ENCODE assay signal across 8 cellular contexts in genomic region chr5:102755691-102756371, GRCh38. TPM values are rescaled to one million over a fixed set of nuclear protein-coding genes. Genes with fewer than 3 reads are reported as not detected.
DNase-seq lines count a peak whose midpoint lies in the region; ATAC-seq and TF ChIP-seq lines count a peak whose summit lies in the region.

No MANE protein-coding gene starts in this region.

- H3K4me3 ChIP-seq in mucosa of stomach (ENCODE audit: low read length), result peak overlapping the region; percentile 93

- peaks cover 14% of the 10 kb centered on the region for H3K4me1 Mint-ChIP-seq in endothelial cell (ENCODE audit: unreplicated experiment)

- TF ChIP-seq CTCF in endothelial cell (IDR thresholded peaks at IDR 0.05; ENCODE audit: unreplicated experiment), result no peak

- peak in 8 of 14 donors; percentile 15 to 59 (median 38) for DNase-seq in C1 segment of cervical spinal cord (lab: John Stamatoyannopoulos, UW)
- peak; percentile 45 for DNase-seq in NCI-H82 treated with DMSO at 0.1 percent for 48 hours (lab: John Stamatoyannopoulos, UW; ENCODE audit: unreplicated experiment)
- peak; percentile 45 to 53 for DNase-seq in activated CD8-positive, alpha-beta memory T cell treated with anti-CD3 and anti-CD28 coated beads for 1 hour (ENCODE audit: extremely low read depth in 1 of 2, low read depth in 1 of 2)
- peak; percentile 54 for DNase-seq in endothelial cell (ENCODE audit: low spot score)
- DNase-seq in stimulated activated CD8-positive, alpha-beta memory T cell treated with anti-CD3 and anti-CD28 coated beads, Interleukin-7, amount 100 ng/mL, for 24 hours (ENCODE audit: low read depth), result peak; percentile 35

- H3K9ac ChIP-seq in mucosa of stomach (ENCODE audit: low read length), result peak overlapping the region; percentile 88

- H3K36me3 Mint-ChIP-seq in endothelial cell (ENCODE audit: low read depth, unreplicated experiment), result peaks cover 18% of the 10 kb centered on the region

- H3K9me3 Mint-ChIP-seq in endothelial cell (ENCODE audit: unreplicated experiment), result no peaks in the 10 kb centered on the region

- no peaks in the 10 kb centered on the region for H3K9me3 ChIP-seq in mucosa of stomach (ENCODE audit: control insufficient read depth, low read length)

- ATAC-seq in GM19324 (IDR thresholded peaks at IDR 0.05; ENCODE audit: low FRiP score, unreplicated experiment) (peak; percentile 55), HG03442 (IDR thresholded peaks at IDR 0.05; ENCODE audit: unreplicated experiment) (peak; percentile 76)

- no peaks in the 10 kb centered on the region for H3K36me3 ChIP-seq in mucosa of stomach (ENCODE audit: control insufficient read depth, insufficient read depth, low read length)

- H3K27me3 ChIP-seq in mucosa of stomach (ENCODE audit: control insufficient read depth, insufficient read depth, low read length), result peaks cover 14% of the 10 kb centered on the region

- H3K27me3 Mint-ChIP-seq in endothelial cell (ENCODE audit: unreplicated experiment), result peaks cover 18% of the 10 kb centered on the region

- H3K27ac Mint-ChIP-seq in endothelial cell (ENCODE audit: unreplicated experiment), result peak overlapping the region; percentile 95

- H3K4me3 Mint-ChIP-seq in endothelial cell (ENCODE audit: unreplicated experiment), result peak overlapping the region; percentile 96

- peaks cover 20% of the 10 kb centered on the region for H3K4me1 ChIP-seq in mucosa of stomach (ENCODE audit: control insufficient read depth, insufficient read depth, low read length)

RNA-seq across cellular contexts. Expression of gene PAM, which starts 0.7 kb away (rescaled TPM):
- total RNA-seq in endothelial cell (ENCODE audit: unreplicated experiment), result 255 TPM

Comparison
In these comparisons a context has a peak if more than half of its experiments do, and no peak if none do; other contexts are left out.
1. Peak in every context shown above with its lines: DNase-seq, ATAC-seq and H3K4me3 ChIP-seq.